Comparison of ENCODE assay signal across 8 cellular contexts in the genomic region with DNA sequence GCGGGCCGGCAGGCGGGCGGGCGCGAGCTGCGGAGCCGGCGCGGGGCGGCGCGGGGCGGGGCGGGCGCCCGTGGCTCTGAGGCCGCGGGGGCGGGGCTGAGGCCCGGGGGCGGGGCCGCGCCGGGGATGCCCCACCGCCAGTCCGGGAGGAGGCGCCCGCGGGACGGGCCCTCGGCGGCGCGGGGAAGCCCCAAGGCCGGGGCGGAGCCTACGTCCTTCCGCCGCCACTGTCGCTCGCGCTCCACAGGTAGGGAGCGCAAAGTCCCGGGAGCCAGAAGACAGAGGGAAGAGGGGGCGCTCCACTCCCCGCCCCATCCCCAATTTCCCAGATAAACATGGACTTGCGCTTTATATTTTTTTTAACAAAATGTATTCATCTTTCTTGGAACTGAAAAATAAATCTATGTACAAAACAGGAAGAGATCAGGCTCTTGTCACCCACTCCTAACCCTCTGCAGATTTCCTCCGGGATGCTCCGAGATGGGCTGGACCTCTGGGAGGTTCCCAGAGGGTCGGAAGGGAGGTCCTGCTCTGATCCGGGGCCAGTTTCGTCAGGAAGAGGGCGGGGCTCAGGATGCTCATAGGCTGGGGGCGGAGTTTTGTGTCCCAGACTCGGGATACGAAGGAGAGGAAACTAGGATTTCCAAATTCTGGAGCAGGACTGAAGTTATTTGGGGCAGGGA. TPM values are rescaled to one million over a fixed set of nuclear protein-coding genes. Genes with fewer than 3 reads are reported as not detected.
DNase-seq lines count a peak whose midpoint lies in the region; ATAC-seq and TF ChIP-seq lines count a peak whose summit lies in the region.

Gene MAP4K2, minus strand, starts transcription at position 52 of the 683 bp plus-strand sequence. CDS start 65 bp downstream, outside the sequence.

- peak within 1 kb of the TSS; percentile 91 for H3K27ac Mint-ChIP-seq in activated B cell treated with CpG ODN at 0.5 μM for 24 hours

- H3K36me3 Mint-ChIP-seq in activated B cell treated with CpG ODN at 0.5 μM for 24 hours (ENCODE audit: low read depth): peaks cover 43% of the 10 kb centered on the region

- TF ChIP-seq CTCF in GM12875 (IDR thresholded peaks at IDR 0.05; ENCODE audit: borderline replicate concordance, insufficient read depth, low read depth, low read length) (peak; percentile 31; the same call in 1 of the 2 replicates), activated B cell treated with CpG ODN at 0.5 μM for 24 hours (IDR thresholded peaks at IDR 0.05) (no peak), cardiac fibroblast (IDR thresholded peaks at IDR 0.05; ENCODE audit: low read depth, low read length) (no peak)

- CTCF ChIA-PET in activated B cell treated with CpG ODN at 0.5 μM for 24 hours (lab: Charles Lee): interaction anchor here (0.9 to 5.1 kb wide), 3 partner anchors 17 to 115 kb away, joined by 3 to 29 read pairs (median 5); no protein-coding TSS in a partner anchor

- peaks cover 52% of the 10 kb centered on the region for H3K4me1 Mint-ChIP-seq in activated B cell treated with CpG ODN at 0.5 μM for 24 hours

- no peaks in the 10 kb centered on the region for H3K27me3 Mint-ChIP-seq in activated B cell treated with CpG ODN at 0.5 μM for 24 hours

- peak; percentile 53 for ATAC-seq in HG02981 (IDR thresholded peaks at IDR 0.05; ENCODE audit: unreplicated experiment)
- peak; percentile 80 for ATAC-seq in activated B cell treated with CpG ODN at 0.5 μM for 24 hours (ENCODE audit: low read depth)
- no peak for ATAC-seq in HG03159 (IDR thresholded peaks at IDR 0.05; ENCODE audit: unreplicated experiment)

- DNase-seq in NCI-H2171 (lab: John Stamatoyannopoulos, UW) (peak; percentile 83), activated B cell treated with CpG ODN at 0.5 μM for 24 hours (peak; percentile 91), cardiac fibroblast (ENCODE audit: low read depth in 2 of 2) (peak; percentile 78 to 88), inferior parietal cortex (ENCODE audit: extremely low spot score) (peak; percentile 74), smooth muscle cell of the brain vasculature (ENCODE audit: low read depth, low spot score) (peak; percentile 57)

- POLR2A ChIA-PET in activated B cell treated with CpG ODN at 0.5 μM for 24 hours (lab: Charles Lee): interaction anchor here (0.9 to 7.1 kb wide), 12 partner anchors 11 to 329 kb away, joined by 3 to 86 read pairs (median 6); partner anchors contain the start of genes RASGRP2, SF1 and TM7SF2

- intact Hi-C loops in activated B cell treated with CpG ODN at 0.5 μM for 24 hours (cut with micrococcal nuclease): loop anchor here (1.0 to 5.0 kb wide), 4 partner anchors 47 to 209 kb away; partner anchors contain the start of gene ARL2

- peak within 1 kb of the TSS; percentile 87 for H3K4me3 Mint-ChIP-seq in activated B cell treated with CpG ODN at 0.5 μM for 24 hours

- H3K4me3 ChIP-seq in GM12875 (ENCODE audit: low read depth, low read length) (peak within 1 kb of the TSS; percentile 63), cardiac fibroblast (replicated peaks in 1 of 2; ENCODE audit: low read depth in 2 of 2, low read length in 2 of 2) (peak within 1 kb of the TSS; percentile 61 to 67)

- H3K9me3 Mint-ChIP-seq in activated B cell treated with CpG ODN at 0.5 μM for 24 hours: no peaks in the 10 kb centered on the region

RNA-seq across cellular contexts. Expression of gene MAP4K2, which starts in this region (rescaled TPM):
- total RNA-seq in activated B cell treated with CpG ODN at 0.5 μM for 24 hours: 69.1 and 73.6 TPM in 2 replicates
